28 cellular contexts compared by ENCODE assay signal in genomic region chr22:34997921-34998320, GRCh38.
"Had no signal": no experiment of that assay in that cellular context is flagged by ENCODE, and none has a peak within 500 bp of the region (broad histone marks: within the 10 kb centered on the region; RNA-seq: fewer than 3 reads in every experiment).

No MANE protein-coding gene starts in this region.

- H3K27me3 ChIP-seq: SJCRH30 had no signal

- H3K27ac ChIP-seq: KMS-11, SJCRH30, SK-N-MC, WERI-Rb-1 had no signal

- ATAC-seq: activated CD8-positive, alpha-beta memory T cell treated with anti-CD3 and anti-CD28 coated beads, Interleukin-2, amount 10 ng/mL, durations not matched to agents 7 days and 5 days had no signal

- DNase-seq: activated CD4-positive, alpha-beta memory T cell treated with anti-CD3 and anti-CD28 coated beads, Interleukin-2, amount 10 ng/mL, durations not matched to agents 7 days and 5 days; activated CD4-positive, alpha-beta T cell treated with anti-CD3 and anti-CD28 coated beads for 1 hour; activated CD4-positive, alpha-beta T cell treated with anti-CD3 and anti-CD28 coated beads for 48 hours; activated CD4-positive, CD25-positive, alpha-beta regulatory T cell; activated CD8-positive, alpha-beta memory T cell treated with anti-CD3 and anti-CD28 coated beads for 24 hours; activated CD8-positive, alpha-beta memory T cell treated with anti-CD3 and anti-CD28 coated beads, Interleukin-2, amount 10 ng/mL, durations not matched to agents 7 days and 5 days; activated CD8-positive, alpha-beta memory T cell treated with anti-CD3 and anti-CD28 coated beads, Interleukin-2, amount 50 U/mL, for 48 hours; activated effector memory CD4-positive, alpha-beta T cell treated with anti-CD3 and anti-CD28 coated beads, Interleukin-2, amount 50 U/mL, for 16 hours; activated naive CD4-positive, alpha-beta T cell; activated naive CD4-positive, alpha-beta T cell treated with anti-CD3 and anti-CD28 coated beads, Interleukin-2, amount 50 U/mL, for 16 hours; activated naive CD8-positive, alpha-beta T cell treated with anti-CD3 and anti-CD28 coated beads for 36 hours; activated T-cell treated with anti-CD3 and anti-CD28 coated beads, Interleukin-2, amount 50 U/mL, for 48 hours; amniotic stem cell; aorta; MM.1S; NCI-H1092 treated with DMSO at 0.1 percent for 48 hours; NCI-H187 treated with DMSO at 0.1 percent for 48 hours; NCI-H2081; NCI-H345; NCI-H526 treated with DMSO at 0.1 percent for 48 hours; NCI-H774; OCI-M1; Right ventricle myocardium superior; SJCRH30; T1000; WERI-Rb-1 had no signal

- H3K9me3 ChIP-seq: SJCRH30 had no signal

- H3K4me2 ChIP-seq: KMS-11 had no signal

- H3K4me1 ChIP-seq: SJCRH30 had no signal

- H3K9ac ChIP-seq: KMS-11 had no signal

- H3K4me3 ChIP-seq: SJCRH30, SK-N-MC had no signal

- H3K36me3 ChIP-seq: SJCRH30, WERI-Rb-1 had no signal
